Comparison of ENCODE assay signal across 1 cellular context in the genomic region with DNA sequence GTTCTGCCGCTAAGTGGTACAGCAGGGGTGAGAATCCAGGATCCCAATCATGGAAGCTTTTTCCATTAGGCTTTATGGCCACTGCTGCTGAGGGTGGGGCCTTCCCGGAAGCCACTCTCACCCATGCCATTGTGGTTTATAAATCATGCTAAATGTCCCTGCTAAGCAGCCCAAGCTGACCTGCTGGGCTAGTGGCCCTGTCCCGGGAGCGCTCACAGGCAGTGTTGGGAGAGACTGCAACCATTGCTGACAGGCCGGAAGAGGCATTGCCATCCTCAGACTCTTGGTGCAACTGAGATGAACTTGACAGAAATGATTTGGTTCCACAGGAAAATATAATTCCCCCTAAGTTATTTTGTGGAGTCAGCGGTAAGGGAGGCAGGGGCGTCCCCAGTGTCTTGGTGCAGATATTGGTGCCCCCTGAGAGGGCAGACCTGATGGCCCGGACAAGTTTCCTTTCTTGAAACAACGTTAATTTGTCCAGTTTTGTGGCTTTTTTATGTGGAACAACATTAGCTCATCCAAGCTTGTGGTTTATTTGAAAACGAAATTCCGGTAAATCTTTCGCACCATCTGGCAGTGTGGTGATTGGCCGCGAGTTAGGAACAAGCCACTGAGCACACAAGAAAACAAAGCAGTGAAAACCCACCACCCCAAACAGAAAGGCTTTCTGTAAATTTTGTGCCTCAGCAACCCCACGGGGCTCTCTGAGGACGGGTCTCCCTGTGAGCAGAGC.
TF ChIP-seq lines count a peak whose summit lies in the region.

No MANE protein-coding gene starts in this region.

TF ChIP-seq in WTC11, 78 proteins besides CTCF, POLR2A, EP300 and RAD21 (continued from another document):
- TF ChIP-seq, protein P1, sequence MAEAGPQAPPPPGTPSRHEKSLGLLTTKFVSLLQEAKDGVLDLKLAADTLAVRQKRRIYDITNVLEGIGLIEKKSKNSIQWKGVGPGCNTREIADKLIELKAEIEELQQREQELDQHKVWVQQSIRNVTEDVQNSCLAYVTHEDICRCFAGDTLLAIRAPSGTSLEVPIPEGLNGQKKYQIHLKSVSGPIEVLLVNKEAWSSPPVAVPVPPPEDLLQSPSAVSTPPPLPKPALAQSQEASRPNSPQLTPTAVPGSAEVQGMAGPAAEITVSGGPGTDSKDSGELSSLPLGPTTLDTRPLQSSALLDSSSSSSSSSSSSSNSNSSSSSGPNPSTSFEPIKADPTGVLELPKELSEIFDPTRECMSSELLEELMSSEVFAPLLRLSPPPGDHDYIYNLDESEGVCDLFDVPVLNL (CRISPR knock-in tag; IDR thresholded peaks at IDR 0.05; ENCODE audit: borderline replicate concordance, low read depth): no peak
- no peak for TF ChIP-seq SP1 (CRISPR knock-in tag; conservative IDR thresholded peaks at IDR 0.05)
- TF ChIP-seq SMAD3 (CRISPR knock-in tag; IDR thresholded peaks at IDR 0.05; ENCODE audit: borderline replicate concordance): no peak
- TF ChIP-seq CREM (CRISPR knock-in tag; IDR thresholded peaks at IDR 0.05): no peak
- TF ChIP-seq, protein P2, sequence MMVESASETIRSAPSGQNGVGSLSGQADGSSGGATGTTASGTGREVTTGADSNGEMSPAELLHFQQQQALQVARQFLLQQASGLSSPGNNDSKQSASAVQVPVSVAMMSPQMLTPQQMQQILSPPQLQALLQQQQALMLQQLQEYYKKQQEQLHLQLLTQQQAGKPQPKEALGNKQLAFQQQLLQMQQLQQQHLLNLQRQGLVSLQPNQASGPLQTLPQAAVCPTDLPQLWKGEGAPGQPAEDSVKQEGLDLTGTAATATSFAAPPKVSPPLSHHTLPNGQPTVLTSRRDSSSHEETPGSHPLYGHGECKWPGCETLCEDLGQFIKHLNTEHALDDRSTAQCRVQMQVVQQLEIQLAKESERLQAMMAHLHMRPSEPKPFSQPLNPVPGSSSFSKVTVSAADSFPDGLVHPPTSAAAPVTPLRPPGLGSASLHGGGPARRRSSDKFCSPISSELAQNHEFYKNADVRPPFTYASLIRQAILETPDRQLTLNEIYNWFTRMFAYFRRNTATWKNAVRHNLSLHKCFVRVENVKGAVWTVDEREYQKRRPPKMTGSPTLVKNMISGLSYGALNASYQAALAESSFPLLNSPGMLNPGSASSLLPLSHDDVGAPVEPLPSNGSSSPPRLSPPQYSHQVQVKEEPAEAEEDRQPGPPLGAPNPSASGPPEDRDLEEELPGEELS (CRISPR knock-in tag; IDR thresholded peaks at IDR 0.05): no peak
- no peak for TF ChIP-seq MXD4 (CRISPR knock-in tag; IDR thresholded peaks at IDR 0.05; ENCODE audit: borderline replicate concordance)
